19 cellular contexts compared by ENCODE assay signal in genomic region chr9:94997727-94998126, GRCh38.
"Had no signal": no experiment of that assay in that cellular context is flagged by ENCODE, and none has a peak within 500 bp of the region (broad histone marks: within the 10 kb centered on the region; RNA-seq: fewer than 3 reads in every experiment).

No MANE protein-coding gene starts in this region.

- ATAC-seq: activated CD8-positive, alpha-beta T cell treated with anti-CD3 and anti-CD28 coated beads, Interleukin-2, amount 10 ng/mL, durations not matched to agents 7 days and 5 days; natural killer cell; stimulated activated naive B cell treated with anti-CD40 and anti-IgM and Interleukin-4, amounts not matched to agents 10 μg/mL and 1 μg/mL and 100 μg/mL, for 72 hours had no signal

- DNase-seq: activated CD4-positive, alpha-beta T cell treated with anti-CD3 and anti-CD28 coated beads for 1 hour; activated CD4-positive, alpha-beta T cell treated with anti-CD3 and anti-CD28 coated beads, Interleukin-2, amount 50 U/mL, for 1 hour; activated CD8-positive, alpha-beta T cell treated with anti-CD3 and anti-CD28 coated beads, Interleukin-2, amount 10 ng/mL, durations not matched to agents 7 days and 5 days; activated gamma-delta T cell; aorta; brain microvascular endothelial cell; caudate nucleus; effector CD4-positive, alpha-beta T cell; erythroblast; head of caudate nucleus; mammary epithelial cell; midbrain; natural killer cell; ovary; stimulated activated CD4-positive, alpha-beta T cell treated with anti-CD3 and anti-CD28 coated beads, Interleukin-2, amount 100 ng/mL, for 48 hours; stimulated activated CD8-positive, alpha-beta memory T cell treated with anti-CD3 and anti-CD28 coated beads, Interleukin-4, amount 100 ng/mL, for 48 hours; stimulated activated naive B cell treated with anti-CD40 and anti-IgM and Interleukin-4, amounts not matched to agents 10 μg/mL and 1 μg/mL and 100 μg/mL, for 72 hours; T-helper 9 cell; upper lobe of left lung had no signal

- H3K27ac ChIP-seq: brain microvascular endothelial cell, ovary, upper lobe of left lung had no signal

- H3K9me3 ChIP-seq: ovary, upper lobe of left lung had no signal

- H3K4me3 ChIP-seq: ovary, upper lobe of left lung had no signal

- H3K27me3 ChIP-seq: brain microvascular endothelial cell, ovary, upper lobe of left lung had no signal

- H3K36me3 ChIP-seq: brain microvascular endothelial cell, ovary, upper lobe of left lung had no signal
